In genomic region chr2:203916756-203917155, GRCh38 we compare ENCODE assay signal across 21 cellular contexts. TPM values are rescaled to one million over a fixed set of nuclear protein-coding genes. Genes with fewer than 3 reads are reported as not detected.
"Had no signal": no experiment of that assay in that cellular context is flagged by ENCODE, and none has a peak within 500 bp of the region (broad histone marks: within the 10 kb centered on the region; RNA-seq: fewer than 3 reads in every experiment).

No MANE protein-coding gene starts in this region.

- H3K36me3 Mint-ChIP-seq: IgD-negative memory B cell had no signal

- ATAC-seq: K562 had no signal

- DNase-seq: Kasumi-1, MM.1S, NCI-H1092 treated with DMSO at 0.1 percent for 48 hours, NCI-H1436, NCI-H187, NCI-H2029, NCI-H2081 treated with DMSO at 0.1 percent for 48 hours, NCI-H2171, NCI-H226, NCI-H446, NCI-H510A, NCI-H524 treated with DMSO at 0.1 percent for 48 hours, NCI-H69, NCI-H774, Right ventricle myocardium superior, RPMI8226, SIG-M5 had no signal

- H3K4me3 Mint-ChIP-seq: IgD-negative memory B cell had no signal

- H3K27ac Mint-ChIP-seq: IgD-negative memory B cell had no signal

- H3K9me3 Mint-ChIP-seq: IgD-negative memory B cell had no signal

- H3K9me3 ChIP-seq: SJSA1 had no signal

RNA-seq across cellular contexts. Expression of gene ICOS, which starts 19.8 kb away (rescaled TPM):
- total RNA-seq: K562, M059J, Right ventricle myocardium superior, SJSA1 had no signal

RNA-seq across cellular contexts. Expression of gene CTLA4, which starts 49.2 kb away (rescaled TPM):
- total RNA-seq: M059J, SJSA1 had no signal
